In the genomic region with DNA sequence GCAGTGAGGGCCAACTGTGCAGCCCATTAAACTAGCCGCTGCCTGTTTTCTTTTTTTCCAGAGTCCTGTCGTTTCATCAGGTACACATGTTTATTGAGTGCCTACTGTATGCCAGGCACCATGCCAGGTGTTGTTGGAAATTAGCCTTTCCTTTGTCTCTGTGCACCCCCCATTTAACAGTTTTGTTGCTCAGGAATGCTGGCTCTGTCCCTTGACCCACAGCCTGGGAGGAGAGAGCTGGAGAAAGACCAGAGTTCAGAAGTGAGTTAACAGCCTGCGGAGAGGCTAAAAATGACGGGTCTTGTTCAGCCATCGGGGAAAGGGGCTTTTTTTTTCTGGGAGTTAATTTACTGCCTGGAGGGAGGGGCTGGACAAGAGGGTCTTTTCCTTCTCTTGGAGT, we compare ENCODE assay signal across 16 cellular contexts. TPM values are rescaled to one million over a fixed set of nuclear protein-coding genes. Genes with fewer than 3 reads are reported as not detected.
"Had no signal": no experiment of that assay in that cellular context is flagged by ENCODE, and none has a peak within 500 bp of the region (broad histone marks: within the 10 kb centered on the region; RNA-seq: fewer than 3 reads in every experiment).

No MANE protein-coding gene starts in this region.

- H3K27ac Mint-ChIP-seq: activated naive CD4-positive, alpha-beta T cell treated with anti-CD3 and anti-CD28 coated beads, Interleukin-2, amount 50 U/mL, for 72 hours; T-helper 2 cell treated with Interferon-gamma antibody and Interleukin-4, amounts not matched to agents 5 μg/mL and 100 μg/mL, for 36 hours had no signal

- H3K9me3 Mint-ChIP-seq: activated naive CD4-positive, alpha-beta T cell treated with anti-CD3 and anti-CD28 coated beads, Interleukin-2, amount 50 U/mL, for 72 hours; naive B cell; T-helper 2 cell treated with Interferon-gamma antibody and Interleukin-4, amounts not matched to agents 5 μg/mL and 100 μg/mL, for 36 hours had no signal

- H3K36me3 ChIP-seq: suprapubic skin had no signal

- H3K36me3 Mint-ChIP-seq: activated naive CD4-positive, alpha-beta T cell treated with anti-CD3 and anti-CD28 coated beads, Interleukin-2, amount 50 U/mL, for 72 hours; naive B cell had no signal

- ATAC-seq: activated CD4-positive, CD25-positive, alpha-beta regulatory T cell treated with anti-CD3 and anti-CD28 coated beads, Interleukin-2, amount 50 U/mL, for 24 hours; activated naive CD4-positive, alpha-beta T cell treated with anti-CD3 and anti-CD28 coated beads, Interleukin-2, amount 50 U/mL, for 72 hours; body of pancreas; esophagus mucosa; psoas muscle; stimulated activated naive CD8-positive, alpha-beta T cell treated with anti-CD3 and anti-CD28 coated beads, Interleukin-15, Interleukin-2, amounts not matched to agents 100 U/mL and 50 U/mL, for 24 hours had no signal

- H3K4me3 Mint-ChIP-seq: T-helper 2 cell treated with Interferon-gamma antibody and Interleukin-4, amounts not matched to agents 5 μg/mL and 100 μg/mL, for 36 hours had no signal

- H3K4me1 ChIP-seq: psoas muscle had no signal

- H3K27me3 ChIP-seq: body of pancreas, suprapubic skin, upper lobe of left lung had no signal

- H3K4me3 ChIP-seq: body of pancreas had no signal

- H3K9me3 ChIP-seq: body of pancreas, psoas muscle, suprapubic skin, upper lobe of left lung had no signal

- H3K27ac ChIP-seq: body of pancreas, psoas muscle, suprapubic skin, upper lobe of left lung had no signal

- DNase-seq: activated effector memory CD4-positive, alpha-beta T cell treated with Interleukin-2 at 50 U/mL for 16 hours; amniotic stem cell; central memory CD4-positive, alpha-beta T cell; dermis blood vessel endothelial cell; islet precursor cell; naive B cell; psoas muscle; stimulated activated CD4-positive, alpha-beta T cell treated with anti-CD3 and anti-CD28 coated beads, Interleukin-12 subunit alpha, Interleukin-12 subunit beta, amount 100 ng/mL, for 4 hours; stimulated activated naive CD8-positive, alpha-beta T cell treated with anti-CD3 and anti-CD28 coated beads, Interleukin-15, Interleukin-2, amounts not matched to agents 100 U/mL and 50 U/mL, for 24 hours; upper lobe of left lung had no signal

RNA-seq across cellular contexts. Expression of a gene that starts 1.3 kb away (rescaled TPM):
- total RNA-seq: activated naive CD4-positive, alpha-beta T cell treated with anti-CD3 and anti-CD28 coated beads, Interleukin-2, amount 50 U/mL, for 72 hours had no signal
